In the genomic region with DNA sequence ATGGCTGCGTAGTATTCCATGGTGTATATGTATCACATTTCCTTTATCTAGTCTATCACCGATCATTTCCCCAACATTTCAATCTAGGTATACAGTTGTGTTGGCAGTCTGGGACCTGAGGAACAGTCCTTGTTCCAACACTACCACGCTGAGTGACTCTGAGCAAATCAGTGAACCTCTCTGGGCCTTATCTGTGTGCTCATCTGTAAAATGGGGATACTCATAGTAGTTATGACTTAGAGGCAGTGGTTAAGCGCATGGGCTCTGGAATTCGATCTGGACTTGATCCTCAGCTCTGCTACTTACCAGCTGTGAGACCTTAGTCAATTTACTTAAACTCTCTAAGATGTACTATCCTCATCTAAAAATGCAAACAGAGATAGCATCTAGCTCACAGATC, we compare ENCODE assay signal across 21 cellular contexts.
DNase-seq lines count a peak whose midpoint lies in the region; ATAC-seq and TF ChIP-seq lines count a peak whose summit lies in the region.
"Had no signal": no experiment of that assay in that cellular context is flagged by ENCODE, and none has a peak within 500 bp of the region (broad histone marks: within the 10 kb centered on the region; RNA-seq: fewer than 3 reads in every experiment).

No MANE protein-coding gene starts in this region.

- H3K4me3 ChIP-seq in KMS-11 (IDR thresholded peaks at IDR 0.05; ENCODE audit: insufficient read depth, low read depth, low read length) (no peak overlapping the region), mesendoderm (ENCODE audit: low read length) (no peak overlapping the region)
- H3K4me3 ChIP-seq: smooth muscle cell, thoracic aorta had no signal

- H3K79me2 ChIP-seq in KMS-11 (ENCODE audit: insufficient read depth, low read depth) (peaks cover 19% of the 10 kb centered on the region; the same call in 1 of the 2 replicates), mesendoderm (ENCODE audit: control insufficient read depth, insufficient read depth, low read length) (no peaks in the 10 kb centered on the region)

- H3K4ac ChIP-seq in mesendoderm (ENCODE audit: low read depth, low read length) = no peak overlapping the region

- H2AK5ac ChIP-seq in mesendoderm (ENCODE audit: low read length) = no peak overlapping the region

- H2BK5ac ChIP-seq in mesendoderm (ENCODE audit: low read length) = no peak overlapping the region

- H3K4me3 Mint-ChIP-seq in activated CD4-positive, alpha-beta T cell treated with anti-CD3 and anti-CD28 coated beads, Interleukin-2, amount 10 ng/mL, durations not matched to agents 24 days and 14 days = peak overlapping the region; percentile 65
- peak overlapping the region; percentile 16 for H3K4me3 Mint-ChIP-seq in activated naive CD8-positive, alpha-beta T cell treated with anti-CD3 and anti-CD28 coated beads, Interleukin-2, amount 50 U/mL, for 24 hours
- no peak overlapping the region for H3K4me3 Mint-ChIP-seq in nephron
- H3K4me3 Mint-ChIP-seq: HFFc6, neural crest cell had no signal

- peak overlapping the region; percentile 91 for H3K27ac Mint-ChIP-seq in activated CD4-positive, alpha-beta T cell treated with anti-CD3 and anti-CD28 coated beads, Interleukin-2, amount 10 ng/mL, durations not matched to agents 24 days and 14 days
- H3K27ac Mint-ChIP-seq in activated naive CD8-positive, alpha-beta T cell treated with anti-CD3 and anti-CD28 coated beads, Interleukin-2, amount 50 U/mL, for 24 hours = peak overlapping the region; percentile 90
- H3K27ac Mint-ChIP-seq in nephron = peak overlapping the region; percentile 14 to 51 (median 50)
- H3K27ac Mint-ChIP-seq: HFFc6, progenitor cell of endocrine pancreas had no signal

- peaks cover 72% of the 10 kb centered on the region for H3K36me3 Mint-ChIP-seq in activated CD4-positive, alpha-beta T cell treated with anti-CD3 and anti-CD28 coated beads, Interleukin-2, amount 10 ng/mL, durations not matched to agents 24 days and 14 days (ENCODE audit: low read depth)
- peaks cover 58% of the 10 kb centered on the region for H3K36me3 Mint-ChIP-seq in activated naive CD8-positive, alpha-beta T cell treated with anti-CD3 and anti-CD28 coated beads, Interleukin-2, amount 50 U/mL, for 24 hours (ENCODE audit: low read depth)
- peaks cover 7% of the 10 kb centered on the region for H3K36me3 Mint-ChIP-seq in nephron (ENCODE audit: low read depth)

- H3K23ac ChIP-seq in mesendoderm (ENCODE audit: low read length) = no peak overlapping the region

- no peak overlapping the region for H4K5ac ChIP-seq in mesendoderm (ENCODE audit: low read length)

- ATAC-seq in activated naive CD8-positive, alpha-beta T cell treated with anti-CD3 and anti-CD28 coated beads, Interleukin-2, amount 50 U/mL, for 24 hours = peak; percentile 22

- H3K9ac ChIP-seq in KMS-11 (no peak overlapping the region), mesendoderm (ENCODE audit: low read length) (no peak overlapping the region)

- no peak overlapping the region for H4K8ac ChIP-seq in mesendoderm (ENCODE audit: low read depth, low read length)

- TF ChIP-seq CTCF in KMS-11 (conservative IDR thresholded peaks at IDR 0.05; ENCODE audit: low read depth, low read length) (no peak), nephron (IDR thresholded peaks at IDR 0.05; ENCODE audit: unreplicated experiment in 3 of 3) (no peak)

- WGBS in mesendoderm (ENCODE audit: extremely low coverage, insufficient coverage, low lambda C conversion rate) = no CpG with 5 or more reads among the region's 5 CpGs

- no peak overlapping the region for H3K27ac ChIP-seq in KMS-11
- H3K27ac ChIP-seq in mesendoderm (ENCODE audit: low read depth, low read length) = no peak overlapping the region
- H3K27ac ChIP-seq: thoracic aorta had no signal

- no peak overlapping the region for H2BK15ac ChIP-seq in mesendoderm (replicated peaks; ENCODE audit: low read depth)

- H3K4me2 ChIP-seq in KMS-11 (peak overlapping the region; percentile 17; the same call in 1 of the 2 replicates), mesendoderm (ENCODE audit: low read length) (no peak overlapping the region)
- H3K4me2 ChIP-seq: smooth muscle cell had no signal

- no peaks in the 10 kb centered on the region for H3K79me1 ChIP-seq in mesendoderm (ENCODE audit: low read length)

- no peak overlapping the region for H2AFZ ChIP-seq in KMS-11 (ENCODE audit: low read depth)

- no peak overlapping the region for H3K18ac ChIP-seq in mesendoderm (ENCODE audit: low read length)

- no peaks in the 10 kb centered on the region for H3K36me3 ChIP-seq in KMS-11 (ENCODE audit: insufficient read depth)
- no peaks in the 10 kb centered on the region for H3K36me3 ChIP-seq in mesendoderm (ENCODE audit: control insufficient read depth, insufficient read depth, low read length)
- H3K36me3 ChIP-seq: thoracic aorta had no signal

- H3K9me3 Mint-ChIP-seq in activated CD4-positive, alpha-beta T cell treated with anti-CD3 and anti-CD28 coated beads, Interleukin-2, amount 10 ng/mL, durations not matched to agents 24 days and 14 days = peaks cover 10% of the 10 kb centered on the region
- peaks cover 22% of the 10 kb centered on the region for H3K9me3 Mint-ChIP-seq in activated naive CD8-positive, alpha-beta T cell treated with anti-CD3 and anti-CD28 coated beads, Interleukin-2, amount 50 U/mL, for 24 hours
- H3K9me3 Mint-ChIP-seq in nephron = peaks cover 3% of the 10 kb centered on the region
- H3K9me3 Mint-ChIP-seq: HFFc6, neural crest cell had no signal

- no peak for DNase-seq in activated CD4-positive, alpha-beta T cell treated with anti-CD3 and anti-CD28 coated beads, Interleukin-2, amount 10 ng/mL, durations not matched to agents 24 days and 14 days
- DNase-seq in activated CD4-positive, alpha-beta T cell treated with anti-CD3 and anti-CD28 coated beads, Interleukin-2, amount 50 U/mL, for 1 hour = no peak
- DNase-seq in activated naive CD8-positive, alpha-beta T cell treated with anti-CD3 and anti-CD28 coated beads, Interleukin-2, amount 50 U/mL, for 24 hours = no peak
- DNase-seq in activated effector memory CD4-positive, alpha-beta T cell treated with anti-CD3 and anti-CD28 coated beads, Interleukin-2, amount 50 U/mL, for 16 hours = no peak
- DNase-seq in SKM-1 treated with dmso at 0.1 percent for 144 hours (lab: John Stamatoyannopoulos, UW; ENCODE audit: unreplicated experiment) (no peak), mesendoderm (no peak)
- DNase-seq: aorta; DMS53; HFFc6; mammary epithelial cell; NCI-H1105 treated with DMSO at 0.1 percent for 48 hours; NCI-H526; OCI-M1; SIG-M5; stimulated activated CD4-positive, alpha-beta T cell treated with anti-CD3 and anti-CD28 coated beads, Interleukin-4, amount 100 ng/mL, for 4 hours had no signal

- no peaks in the 10 kb centered on the region for H3K27me3 ChIP-seq in KMS-11 (ENCODE audit: insufficient read depth, low read depth)
- H3K27me3 ChIP-seq in mesendoderm (ENCODE audit: insufficient read depth, low read length, poor library complexity) = no peaks in the 10 kb centered on the region

- intact Hi-C loops in activated CD4-positive, alpha-beta T cell treated with anti-CD3 and anti-CD28 coated beads, Interleukin-2, amount 10 ng/mL, durations not matched to agents 24 days and 14 days (cut with micrococcal nuclease) = loop anchor here (2.0 kb wide), 2 partner anchors 18 to 68 kb away; no protein-coding TSS in a partner anchor

- H3K56ac ChIP-seq in mesendoderm (ENCODE audit: low read length) = no peak overlapping the region

- no peaks in the 10 kb centered on the region for H3K27me3 Mint-ChIP-seq in activated CD4-positive, alpha-beta T cell treated with anti-CD3 and anti-CD28 coated beads, Interleukin-2, amount 10 ng/mL, durations not matched to agents 24 days and 14 days
- no peaks in the 10 kb centered on the region for H3K27me3 Mint-ChIP-seq in activated naive CD8-positive, alpha-beta T cell treated with anti-CD3 and anti-CD28 coated beads, Interleukin-2, amount 50 U/mL, for 24 hours
- H3K27me3 Mint-ChIP-seq in nephron (ENCODE audit: low read depth) = no peaks in the 10 kb centered on the region
- H3K27me3 Mint-ChIP-seq: progenitor cell of endocrine pancreas had no signal

- H3K4me1 ChIP-seq in KMS-11 (ENCODE audit: low read depth, poor library complexity, severe bottlenecking) (peaks cover 30% of the 10 kb centered on the region), mesendoderm (ENCODE audit: control insufficient read depth, low read depth, low read length) (peaks cover 3% of the 10 kb centered on the region)

- H2BK120ac ChIP-seq in mesendoderm (ENCODE audit: low read depth, low read length) = no peak overlapping the region

- no peaks in the 10 kb centered on the region for H4K20me1 ChIP-seq in KMS-11 (ENCODE audit: insufficient read depth)

- peaks cover 74% of the 10 kb centered on the region for H3K4me1 Mint-ChIP-seq in activated CD4-positive, alpha-beta T cell treated with anti-CD3 and anti-CD28 coated beads, Interleukin-2, amount 10 ng/mL, durations not matched to agents 24 days and 14 days
- H3K4me1 Mint-ChIP-seq in activated naive CD8-positive, alpha-beta T cell treated with anti-CD3 and anti-CD28 coated beads, Interleukin-2, amount 50 U/mL, for 24 hours = peaks cover 86% of the 10 kb centered on the region
- peaks cover 52% of the 10 kb centered on the region for H3K4me1 Mint-ChIP-seq in nephron

Comparison
In these comparisons a context has a peak if more than half of its experiments do, and no peak if none do; other contexts are left out.
1. H3K4me3 Mint-ChIP-seq: peak in activated CD4-positive, alpha-beta T cell treated with anti-CD3 and anti-CD28 coated beads, Interleukin-2, amount 10 ng/mL, durations not matched to agents 24 days and 14 days (single experiment) and activated naive CD8-positive, alpha-beta T cell treated with anti-CD3 and anti-CD28 coated beads, Interleukin-2, amount 50 U/mL, for 24 hours (single experiment); none in nephron (0 of 3).
2. Peak in every context shown above with its lines, with median percentiles within 50 percentile points of each other: H3K27ac Mint-ChIP-seq.